In the genomic region with DNA sequence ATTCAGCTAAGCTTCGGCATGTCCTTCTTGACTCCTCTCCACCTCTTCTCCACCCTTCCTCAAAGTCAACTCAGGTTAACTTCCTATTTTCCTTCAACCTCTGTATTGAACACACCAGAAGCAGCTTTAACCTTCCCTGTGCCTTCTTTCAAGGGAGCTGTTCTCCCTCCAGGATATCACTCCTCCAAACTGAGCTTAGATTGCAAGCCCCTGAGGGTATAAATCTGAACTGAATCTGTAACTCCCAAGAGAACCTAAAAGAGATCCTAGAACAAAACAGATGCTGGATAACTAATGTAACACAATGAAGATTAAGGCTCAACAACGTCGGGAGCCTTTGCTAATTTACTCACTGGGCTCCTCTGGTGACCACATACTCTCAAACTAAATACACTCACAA, we compare ENCODE assay signal across 1 cellular context.
TF ChIP-seq lines count a peak whose summit lies in the region.

No MANE protein-coding gene starts in this region.

TF ChIP-seq in HEK293, 187 proteins besides CTCF, POLR2A, EP300 and RAD21 (continued from another document):
- TF ChIP-seq, protein P1, sequence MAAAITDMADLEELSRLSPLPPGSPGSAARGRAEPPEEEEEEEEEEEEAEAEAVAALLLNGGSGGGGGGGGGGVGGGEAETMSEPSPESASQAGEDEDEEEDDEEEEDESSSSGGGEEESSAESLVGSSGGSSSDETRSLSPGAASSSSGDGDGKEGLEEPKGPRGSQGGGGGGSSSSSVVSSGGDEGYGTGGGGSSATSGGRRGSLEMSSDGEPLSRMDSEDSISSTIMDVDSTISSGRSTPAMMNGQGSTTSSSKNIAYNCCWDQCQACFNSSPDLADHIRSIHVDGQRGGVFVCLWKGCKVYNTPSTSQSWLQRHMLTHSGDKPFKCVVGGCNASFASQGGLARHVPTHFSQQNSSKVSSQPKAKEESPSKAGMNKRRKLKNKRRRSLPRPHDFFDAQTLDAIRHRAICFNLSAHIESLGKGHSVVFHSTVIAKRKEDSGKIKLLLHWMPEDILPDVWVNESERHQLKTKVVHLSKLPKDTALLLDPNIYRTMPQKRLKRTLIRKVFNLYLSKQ (tag by site-specific recombination; IDR thresholded peaks at IDR 0.05; ENCODE audit: borderline replicate concordance), result no peak
